ENCODE assay signal across 1 cellular context in the genomic region with DNA sequence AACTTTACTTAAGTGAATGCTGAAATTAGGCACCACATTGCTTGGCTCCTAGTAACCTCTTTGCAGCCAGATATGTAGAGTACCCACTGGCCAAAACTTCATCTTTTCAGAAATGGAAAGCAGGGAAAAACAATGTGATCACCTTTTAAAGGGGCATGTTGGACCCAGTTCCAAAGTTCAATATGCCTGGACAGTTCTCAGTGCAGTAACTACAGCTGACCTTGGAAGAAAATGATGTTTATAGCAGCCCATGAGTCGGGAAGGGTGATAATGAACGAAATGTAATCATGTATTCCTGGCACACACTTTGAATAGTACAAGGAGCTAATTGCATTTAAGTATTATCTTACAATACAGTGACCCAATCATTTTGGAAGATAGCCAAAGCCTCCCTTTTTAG.
A peak's percentile ranks its signal among the peaks of the same experiment; 100 is the strongest.
TF ChIP-seq lines count a peak whose summit lies in the region.

No MANE protein-coding gene starts in this region.

TF ChIP-seq in HEK293, 187 proteins besides CTCF, POLR2A, EP300 and RAD21 (continued from another document):
- TF ChIP-seq ZNF133 (tag by site-specific recombination; IDR thresholded peaks at IDR 0.05) (no peak), ZNF366 (tag by site-specific recombination; conservative IDR thresholded peaks at IDR 0.05) (0 out of 2 replicates have a peak, but pooled peaks have one; percentile 33), ZNF830 (tag by site-specific recombination; IDR thresholded peaks at IDR 0.05; ENCODE audit: low read depth) (no peak), ZFP69B (tag by site-specific recombination; IDR thresholded peaks at IDR 0.05) (0 out of 2 replicates have a peak, but pooled peaks have one; percentile 54), KLF1 (tag by site-specific recombination; IDR thresholded peaks at IDR 0.05) (no peak), SP2 (tag by site-specific recombination; IDR thresholded peaks at IDR 0.05) (no peak), SP3 (tag by site-specific recombination; IDR thresholded peaks at IDR 0.05) (no peak), ZSCAN23 (tag by site-specific recombination; IDR thresholded peaks at IDR 0.05) (no peak), GLIS1 (tag by site-specific recombination; IDR thresholded peaks at IDR 0.05) (no peak), KLF16 (tag by site-specific recombination; IDR thresholded peaks at IDR 0.05) (no peak), WT1 (tag by site-specific recombination; IDR thresholded peaks at IDR 0.05) (peak; percentile 87), OSR2 (tag by site-specific recombination; IDR thresholded peaks at IDR 0.05) (0 out of 2 replicates have a peak, but pooled peaks have one; percentile 23), ZNF768 (tag by site-specific recombination; IDR thresholded peaks at IDR 0.05) (no peak), ZEB2 (tag by site-specific recombination; IDR thresholded peaks at IDR 0.05) (peak; percentile 26; the same call in 1 of the 2 replicates), TRIM28 (IDR thresholded peaks at IDR 0.05; ENCODE audit: borderline replicate concordance, low read length) (peak; percentile 86), BCL11B (tag by site-specific recombination; IDR thresholded peaks at IDR 0.05; ENCODE audit: low read depth) (no peak), ZIC2 (tag by site-specific recombination; IDR thresholded peaks at IDR 0.05) (no peak), ZNF239 (tag by site-specific recombination; IDR thresholded peaks at IDR 0.05) (no peak), ZNF146 (tag by site-specific recombination; IDR thresholded peaks at IDR 0.05) (no peak), YY2 (tag by site-specific recombination; IDR thresholded peaks at IDR 0.05) (no peak), ZNF596 (tag by site-specific recombination; IDR thresholded peaks at IDR 0.05) (no peak), ZNF155 (tag by site-specific recombination; IDR thresholded peaks at IDR 0.05) (no peak), BCL11A (tag by site-specific recombination; IDR thresholded peaks at IDR 0.05; ENCODE audit: low read depth) (no peak), ZNF10 (tag by site-specific recombination; IDR thresholded peaks at IDR 0.05) (no peak), ZNF132 (tag by site-specific recombination; IDR thresholded peaks at IDR 0.05; ENCODE audit: borderline replicate concordance) (no peak), ZNF341 (tag by site-specific recombination; IDR thresholded peaks at IDR 0.05; ENCODE audit: low read depth) (no peak), KLF8 (tag by site-specific recombination; IDR thresholded peaks at IDR 0.05) (peak; percentile 15; the same call in 1 of the 2 replicates), ZBTB7A (tag by site-specific recombination; IDR thresholded peaks at IDR 0.05; ENCODE audit: low read depth) (no peak), ZNF660 (tag by site-specific recombination; IDR thresholded peaks at IDR 0.05) (no peak), MZF1 (tag by site-specific recombination; IDR thresholded peaks at IDR 0.05; ENCODE audit: borderline replicate concordance) (no peak), SP7 (tag by site-specific recombination; IDR thresholded peaks at IDR 0.05) (0 out of 2 replicates have a peak, but pooled peaks have one; percentile 31), ZNF843 (tag by site-specific recombination; IDR thresholded peaks at IDR 0.05) (no peak)
- TF ChIP-seq, protein P1, sequence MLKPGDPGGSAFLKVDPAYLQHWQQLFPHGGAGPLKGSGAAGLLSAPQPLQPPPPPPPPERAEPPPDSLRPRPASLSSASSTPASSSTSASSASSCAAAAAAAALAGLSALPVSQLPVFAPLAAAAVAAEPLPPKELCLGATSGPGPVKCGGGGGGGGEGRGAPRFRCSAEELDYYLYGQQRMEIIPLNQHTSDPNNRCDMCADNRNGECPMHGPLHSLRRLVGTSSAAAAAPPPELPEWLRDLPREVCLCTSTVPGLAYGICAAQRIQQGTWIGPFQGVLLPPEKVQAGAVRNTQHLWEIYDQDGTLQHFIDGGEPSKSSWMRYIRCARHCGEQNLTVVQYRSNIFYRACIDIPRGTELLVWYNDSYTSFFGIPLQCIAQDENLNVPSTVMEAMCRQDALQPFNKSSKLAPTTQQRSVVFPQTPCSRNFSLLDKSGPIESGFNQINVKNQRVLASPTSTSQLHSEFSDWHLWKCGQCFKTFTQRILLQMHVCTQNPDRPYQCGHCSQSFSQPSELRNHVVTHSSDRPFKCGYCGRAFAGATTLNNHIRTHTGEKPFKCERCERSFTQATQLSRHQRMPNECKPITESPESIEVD (tag by site-specific recombination; IDR thresholded peaks at IDR 0.05), result peak; percentile 53
- TF ChIP-seq, protein P2, sequence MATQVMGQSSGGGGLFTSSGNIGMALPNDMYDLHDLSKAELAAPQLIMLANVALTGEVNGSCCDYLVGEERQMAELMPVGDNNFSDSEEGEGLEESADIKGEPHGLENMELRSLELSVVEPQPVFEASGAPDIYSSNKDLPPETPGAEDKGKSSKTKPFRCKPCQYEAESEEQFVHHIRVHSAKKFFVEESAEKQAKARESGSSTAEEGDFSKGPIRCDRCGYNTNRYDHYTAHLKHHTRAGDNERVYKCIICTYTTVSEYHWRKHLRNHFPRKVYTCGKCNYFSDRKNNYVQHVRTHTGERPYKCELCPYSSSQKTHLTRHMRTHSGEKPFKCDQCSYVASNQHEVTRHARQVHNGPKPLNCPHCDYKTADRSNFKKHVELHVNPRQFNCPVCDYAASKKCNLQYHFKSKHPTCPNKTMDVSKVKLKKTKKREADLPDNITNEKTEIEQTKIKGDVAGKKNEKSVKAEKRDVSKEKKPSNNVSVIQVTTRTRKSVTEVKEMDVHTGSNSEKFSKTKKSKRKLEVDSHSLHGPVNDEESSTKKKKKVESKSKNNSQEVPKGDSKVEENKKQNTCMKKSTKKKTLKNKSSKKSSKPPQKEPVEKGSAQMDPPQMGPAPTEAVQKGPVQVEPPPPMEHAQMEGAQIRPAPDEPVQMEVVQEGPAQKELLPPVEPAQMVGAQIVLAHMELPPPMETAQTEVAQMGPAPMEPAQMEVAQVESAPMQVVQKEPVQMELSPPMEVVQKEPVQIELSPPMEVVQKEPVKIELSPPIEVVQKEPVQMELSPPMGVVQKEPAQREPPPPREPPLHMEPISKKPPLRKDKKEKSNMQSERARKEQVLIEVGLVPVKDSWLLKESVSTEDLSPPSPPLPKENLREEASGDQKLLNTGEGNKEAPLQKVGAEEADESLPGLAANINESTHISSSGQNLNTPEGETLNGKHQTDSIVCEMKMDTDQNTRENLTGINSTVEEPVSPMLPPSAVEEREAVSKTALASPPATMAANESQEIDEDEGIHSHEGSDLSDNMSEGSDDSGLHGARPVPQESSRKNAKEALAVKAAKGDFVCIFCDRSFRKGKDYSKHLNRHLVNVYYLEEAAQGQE (tag by site-specific recombination; IDR thresholded peaks at IDR 0.05), result 0 out of 2 replicates have a peak, but pooled peaks have one; percentile 23
- TF ChIP-seq, protein P3, sequence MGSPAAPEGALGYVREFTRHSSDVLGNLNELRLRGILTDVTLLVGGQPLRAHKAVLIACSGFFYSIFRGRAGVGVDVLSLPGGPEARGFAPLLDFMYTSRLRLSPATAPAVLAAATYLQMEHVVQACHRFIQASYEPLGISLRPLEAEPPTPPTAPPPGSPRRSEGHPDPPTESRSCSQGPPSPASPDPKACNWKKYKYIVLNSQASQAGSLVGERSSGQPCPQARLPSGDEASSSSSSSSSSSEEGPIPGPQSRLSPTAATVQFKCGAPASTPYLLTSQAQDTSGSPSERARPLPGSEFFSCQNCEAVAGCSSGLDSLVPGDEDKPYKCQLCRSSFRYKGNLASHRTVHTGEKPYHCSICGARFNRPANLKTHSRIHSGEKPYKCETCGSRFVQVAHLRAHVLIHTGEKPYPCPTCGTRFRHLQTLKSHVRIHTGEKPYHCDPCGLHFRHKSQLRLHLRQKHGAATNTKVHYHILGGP (tag by site-specific recombination; IDR thresholded peaks at IDR 0.05), result no peak
- TF ChIP-seq, protein P4, sequence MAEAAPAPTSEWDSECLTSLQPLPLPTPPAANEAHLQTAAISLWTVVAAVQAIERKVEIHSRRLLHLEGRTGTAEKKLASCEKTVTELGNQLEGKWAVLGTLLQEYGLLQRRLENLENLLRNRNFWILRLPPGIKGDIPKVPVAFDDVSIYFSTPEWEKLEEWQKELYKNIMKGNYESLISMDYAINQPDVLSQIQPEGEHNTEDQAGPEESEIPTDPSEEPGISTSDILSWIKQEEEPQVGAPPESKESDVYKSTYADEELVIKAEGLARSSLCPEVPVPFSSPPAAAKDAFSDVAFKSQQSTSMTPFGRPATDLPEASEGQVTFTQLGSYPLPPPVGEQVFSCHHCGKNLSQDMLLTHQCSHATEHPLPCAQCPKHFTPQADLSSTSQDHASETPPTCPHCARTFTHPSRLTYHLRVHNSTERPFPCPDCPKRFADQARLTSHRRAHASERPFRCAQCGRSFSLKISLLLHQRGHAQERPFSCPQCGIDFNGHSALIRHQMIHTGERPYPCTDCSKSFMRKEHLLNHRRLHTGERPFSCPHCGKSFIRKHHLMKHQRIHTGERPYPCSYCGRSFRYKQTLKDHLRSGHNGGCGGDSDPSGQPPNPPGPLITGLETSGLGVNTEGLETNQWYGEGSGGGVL (tag by site-specific recombination; IDR thresholded peaks at IDR 0.05), result no peak
- TF ChIP-seq, protein P5, sequence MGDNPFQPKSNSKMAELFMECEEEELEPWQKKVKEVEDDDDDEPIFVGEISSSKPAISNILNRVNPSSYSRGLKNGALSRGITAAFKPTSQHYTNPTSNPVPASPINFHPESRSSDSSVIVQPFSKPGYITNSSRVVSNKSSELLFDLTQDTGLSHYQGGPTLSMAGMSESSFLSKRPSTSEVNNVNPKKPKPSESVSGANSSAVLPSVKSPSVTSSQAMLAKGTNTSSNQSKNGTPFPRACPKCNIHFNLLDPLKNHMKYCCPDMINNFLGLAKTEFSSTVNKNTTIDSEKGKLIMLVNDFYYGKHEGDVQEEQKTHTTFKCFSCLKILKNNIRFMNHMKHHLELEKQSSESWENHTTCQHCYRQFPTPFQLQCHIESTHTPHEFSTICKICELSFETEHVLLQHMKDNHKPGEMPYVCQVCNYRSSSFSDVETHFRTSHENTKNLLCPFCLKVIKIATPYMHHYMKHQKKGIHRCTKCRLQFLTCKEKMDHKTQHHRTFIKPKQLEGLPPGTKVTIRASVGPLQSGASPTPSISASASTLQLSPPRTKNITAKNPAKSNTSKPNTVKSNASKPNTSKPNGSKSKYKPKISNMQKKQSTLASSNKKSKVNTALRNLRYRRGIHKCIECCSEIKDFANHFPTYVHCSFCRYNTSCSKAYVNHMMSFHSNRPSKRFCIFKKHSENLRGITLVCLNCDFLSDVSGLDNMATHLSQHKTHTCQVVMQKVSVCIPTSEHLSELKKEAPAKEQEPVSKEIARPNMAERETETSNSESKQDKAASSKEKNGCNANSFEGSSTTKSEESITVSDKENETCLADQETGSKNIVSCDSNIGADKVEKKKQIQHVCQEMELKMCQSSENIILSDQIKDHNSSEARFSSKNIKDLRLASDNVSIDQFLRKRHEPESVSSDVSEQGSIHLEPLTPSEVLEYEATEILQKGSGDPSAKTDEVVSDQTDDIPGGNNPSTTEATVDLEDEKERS (tag by site-specific recombination; IDR thresholded peaks at IDR 0.05), result no peak
- TF ChIP-seq, protein P6, sequence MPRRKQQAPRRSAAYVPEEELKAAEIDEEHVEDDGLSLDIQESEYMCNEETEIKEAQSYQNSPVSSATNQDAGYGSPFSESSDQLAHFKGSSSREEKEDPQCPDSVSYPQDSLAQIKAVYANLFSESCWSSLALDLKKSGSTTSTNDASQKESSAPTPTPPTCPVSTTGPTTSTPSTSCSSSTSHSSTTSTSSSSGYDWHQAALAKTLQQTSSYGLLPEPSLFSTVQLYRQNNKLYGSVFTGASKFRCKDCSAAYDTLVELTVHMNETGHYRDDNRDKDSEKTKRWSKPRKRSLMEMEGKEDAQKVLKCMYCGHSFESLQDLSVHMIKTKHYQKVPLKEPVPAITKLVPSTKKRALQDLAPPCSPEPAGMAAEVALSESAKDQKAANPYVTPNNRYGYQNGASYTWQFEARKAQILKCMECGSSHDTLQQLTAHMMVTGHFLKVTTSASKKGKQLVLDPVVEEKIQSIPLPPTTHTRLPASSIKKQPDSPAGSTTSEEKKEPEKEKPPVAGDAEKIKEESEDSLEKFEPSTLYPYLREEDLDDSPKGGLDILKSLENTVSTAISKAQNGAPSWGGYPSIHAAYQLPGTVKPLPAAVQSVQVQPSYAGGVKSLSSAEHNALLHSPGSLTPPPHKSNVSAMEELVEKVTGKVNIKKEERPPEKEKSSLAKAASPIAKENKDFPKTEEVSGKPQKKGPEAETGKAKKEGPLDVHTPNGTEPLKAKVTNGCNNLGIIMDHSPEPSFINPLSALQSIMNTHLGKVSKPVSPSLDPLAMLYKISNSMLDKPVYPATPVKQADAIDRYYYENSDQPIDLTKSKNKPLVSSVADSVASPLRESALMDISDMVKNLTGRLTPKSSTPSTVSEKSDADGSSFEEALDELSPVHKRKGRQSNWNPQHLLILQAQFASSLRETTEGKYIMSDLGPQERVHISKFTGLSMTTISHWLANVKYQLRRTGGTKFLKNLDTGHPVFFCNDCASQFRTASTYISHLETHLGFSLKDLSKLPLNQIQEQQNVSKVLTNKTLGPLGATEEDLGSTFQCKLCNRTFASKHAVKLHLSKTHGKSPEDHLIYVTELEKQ (tag by site-specific recombination; IDR thresholded peaks at IDR 0.05; ENCODE audit: borderline replicate concordance), result no peak
- TF ChIP-seq, protein P7, sequence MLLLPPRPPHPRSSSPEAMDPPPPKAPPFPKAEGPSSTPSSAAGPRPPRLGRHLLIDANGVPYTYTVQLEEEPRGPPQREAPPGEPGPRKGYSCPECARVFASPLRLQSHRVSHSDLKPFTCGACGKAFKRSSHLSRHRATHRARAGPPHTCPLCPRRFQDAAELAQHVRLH (tag by site-specific recombination; IDR thresholded peaks at IDR 0.05), result no peak
- TF ChIP-seq, protein P8, sequence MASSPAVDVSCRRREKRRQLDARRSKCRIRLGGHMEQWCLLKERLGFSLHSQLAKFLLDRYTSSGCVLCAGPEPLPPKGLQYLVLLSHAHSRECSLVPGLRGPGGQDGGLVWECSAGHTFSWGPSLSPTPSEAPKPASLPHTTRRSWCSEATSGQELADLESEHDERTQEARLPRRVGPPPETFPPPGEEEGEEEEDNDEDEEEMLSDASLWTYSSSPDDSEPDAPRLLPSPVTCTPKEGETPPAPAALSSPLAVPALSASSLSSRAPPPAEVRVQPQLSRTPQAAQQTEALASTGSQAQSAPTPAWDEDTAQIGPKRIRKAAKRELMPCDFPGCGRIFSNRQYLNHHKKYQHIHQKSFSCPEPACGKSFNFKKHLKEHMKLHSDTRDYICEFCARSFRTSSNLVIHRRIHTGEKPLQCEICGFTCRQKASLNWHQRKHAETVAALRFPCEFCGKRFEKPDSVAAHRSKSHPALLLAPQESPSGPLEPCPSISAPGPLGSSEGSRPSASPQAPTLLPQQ (tag by site-specific recombination; IDR thresholded peaks at IDR 0.05), result peak; percentile 72
